Comparison of ENCODE assay signal across 1 cellular context in the genomic region with DNA sequence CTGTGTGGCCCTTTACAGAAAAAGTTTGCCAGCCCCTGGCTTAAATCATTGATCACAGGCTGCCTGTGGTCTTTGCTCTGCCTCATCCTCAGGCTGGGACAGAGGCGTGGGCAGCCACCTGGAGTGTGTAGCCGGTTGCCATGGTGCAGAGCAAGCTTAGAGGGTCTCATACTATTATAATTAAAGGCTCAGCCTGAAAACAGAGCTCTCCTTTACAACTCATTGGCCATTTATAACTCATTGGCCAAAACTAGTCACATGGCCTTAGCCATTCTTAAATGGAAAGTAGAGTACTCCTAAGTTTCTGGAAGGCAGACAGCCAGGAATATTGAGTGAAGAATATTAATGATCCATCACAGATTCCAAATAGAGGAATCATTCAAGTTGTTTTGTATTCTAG.
TF ChIP-seq lines count a peak whose summit lies in the region.

No MANE protein-coding gene starts in this region.

TF ChIP-seq in endothelial cell of umbilical vein, 7 proteins besides CTCF, POLR2A, EP300 and RAD21 (continued from another document):
- TF ChIP-seq EZH2 (IDR thresholded peaks at IDR 0.05; ENCODE audit: borderline replicate concordance, low read depth, low read length, severe bottlenecking) = no peak
- no peak for TF ChIP-seq MAX (IDR thresholded peaks at IDR 0.05; ENCODE audit: insufficient read depth, insufficient read length)
- TF ChIP-seq MYC (IDR thresholded peaks at IDR 0.05; ENCODE audit: low read depth, low read length) = no peak
- no peak for TF ChIP-seq GATA2 (IDR thresholded peaks at IDR 0.05; ENCODE audit: insufficient read depth, insufficient read length, low read depth, low read length)
- no peak for TF ChIP-seq JUN (IDR thresholded peaks at IDR 0.05; ENCODE audit: borderline replicate concordance, insufficient read depth, insufficient read length, low read depth)
TF ChIP-seq in endothelial cell of umbilical vein: peak in this region for 0.
